Comparison of ENCODE assay signal across 11 cellular contexts in genomic region chr2:23411752-23412431, GRCh38. TPM values are rescaled to one million over a fixed set of nuclear protein-coding genes. Genes with fewer than 3 reads are reported as not detected.
A peak's percentile ranks its signal among the peaks of the same experiment; 100 is the strongest.
DNase-seq lines count a peak whose midpoint lies in the region; ATAC-seq, FAIRE-seq and TF ChIP-seq lines count a peak whose summit lies in the region.
"Had no signal": no experiment of that assay in that cellular context is flagged by ENCODE, and none has a peak within 500 bp of the region (broad histone marks: within the 10 kb centered on the region; RNA-seq: fewer than 3 reads in every experiment).

No MANE protein-coding gene starts in this region.

- TF ChIP-seq CTCF in omental fat pad (IDR thresholded peaks at IDR 0.05), result no peak

- no peaks in the 10 kb centered on the region for H3K9me3 Mint-ChIP-seq in activated naive CD4-positive, alpha-beta T cell treated with anti-CD3 and anti-CD28 coated beads, Interleukin-2, amount 50 U/mL, for 72 hours
- H3K9me3 Mint-ChIP-seq in immature natural killer cell, result peaks cover 0 to 2% (median 0%) of the 10 kb centered on the region in 6 donors
- H3K9me3 Mint-ChIP-seq: activated CD4-positive, alpha-beta memory T cell treated with anti-CD3 and anti-CD28 coated beads, Interleukin-2, amount 10 ng/mL, durations not matched to agents 7 days and 5 days; activated naive CD4-positive, alpha-beta T cell treated with anti-CD3 and anti-CD28 coated beads for 36 hours; CD14-positive monocyte had no signal

- ATAC-seq in esophagus mucosa, result peak; percentile 62
- peak; percentile 27 for ATAC-seq in omental fat pad (ENCODE audit: low FRiP score)
- no peak for ATAC-seq in GM18870 (IDR thresholded peaks at IDR 0.05; ENCODE audit: unreplicated experiment)
- ATAC-seq in activated naive CD4-positive, alpha-beta T cell treated with anti-CD3 and anti-CD28 coated beads, Interleukin-2, amount 50 U/mL, for 72 hours, result no peak

- peak; percentile 85 for DNase-seq in AG20443 (ENCODE audit: low spot score)
- peak; percentile 7 for DNase-seq in RCC 7860 (ENCODE audit: low spot score)
- no peak for DNase-seq in omental fat pad (ENCODE audit: low spot score)
- no peak for DNase-seq in GM19240 (ENCODE audit: insufficient read length, low spot score)
- DNase-seq in activated naive CD4-positive, alpha-beta T cell treated with anti-CD3 and anti-CD28 coated beads, Interleukin-2, amount 50 U/mL, for 72 hours (ENCODE audit: low spot score in 2 of 2), result no peak
- no peak for DNase-seq in immature natural killer cell
- DNase-seq: activated CD4-positive, alpha-beta memory T cell treated with anti-CD3 and anti-CD28 coated beads, Interleukin-2, amount 10 ng/mL, durations not matched to agents 7 days and 5 days; activated naive CD4-positive, alpha-beta T cell treated with anti-CD3 and anti-CD28 coated beads for 36 hours had no signal

- H3K4me1 Mint-ChIP-seq in immature natural killer cell, result no peaks in the 10 kb centered on the region
- H3K4me1 Mint-ChIP-seq: activated CD4-positive, alpha-beta memory T cell treated with anti-CD3 and anti-CD28 coated beads, Interleukin-2, amount 10 ng/mL, durations not matched to agents 7 days and 5 days; CD14-positive monocyte had no signal

- H3K27me3 Mint-ChIP-seq in immature natural killer cell (ENCODE audit: low read depth in 3 of 3), result peaks cover 2 to 6% (median 4%) of the 10 kb centered on the region in 3 donors

- no peaks in the 10 kb centered on the region for H3K36me3 Mint-ChIP-seq in activated naive CD4-positive, alpha-beta T cell treated with anti-CD3 and anti-CD28 coated beads, Interleukin-2, amount 50 U/mL, for 72 hours
- H3K36me3 Mint-ChIP-seq in immature natural killer cell, result no peaks in the 10 kb centered on the region
- H3K36me3 Mint-ChIP-seq: CD14-positive monocyte had no signal

- no peak overlapping the region for H3K27ac Mint-ChIP-seq in activated naive CD4-positive, alpha-beta T cell treated with anti-CD3 and anti-CD28 coated beads, Interleukin-2, amount 50 U/mL, for 72 hours
- no peak overlapping the region for H3K27ac Mint-ChIP-seq in immature natural killer cell
- H3K27ac Mint-ChIP-seq: activated CD4-positive, alpha-beta memory T cell treated with anti-CD3 and anti-CD28 coated beads, Interleukin-2, amount 10 ng/mL, durations not matched to agents 7 days and 5 days; activated naive CD4-positive, alpha-beta T cell treated with anti-CD3 and anti-CD28 coated beads for 36 hours; CD14-positive monocyte had no signal

- FAIRE-seq in RCC 7860 (lab: Jason Lieb, UNC), result no peak

- no peak overlapping the region for H3K4me3 Mint-ChIP-seq in immature natural killer cell
- H3K4me3 Mint-ChIP-seq: activated CD4-positive, alpha-beta memory T cell treated with anti-CD3 and anti-CD28 coated beads, Interleukin-2, amount 10 ng/mL, durations not matched to agents 7 days and 5 days; activated naive CD4-positive, alpha-beta T cell treated with anti-CD3 and anti-CD28 coated beads for 36 hours; CD14-positive monocyte had no signal

RNA-seq across cellular contexts. Expression of gene KLHL29, which starts 26.9 kb away (rescaled TPM):
- 3.6 TPM for total RNA-seq in esophagus mucosa
- total RNA-seq in omental fat pad, result 10 to 100 TPM in 2 of 4 donors, 1 to 10 TPM in 2; 4.0 to 19.5 (median 12.7) TPM
- 1 to 10 TPM; 1.2 to 4.7 TPM for total RNA-seq in activated naive CD4-positive, alpha-beta T cell treated with anti-CD3 and anti-CD28 coated beads, Interleukin-2, amount 50 U/mL, for 72 hours
- polyA plus RNA-seq in immature natural killer cell, result under 1 TPM in 2 of 3 donors, not detected in 1; 0.02 to 0.41 TPM
- polyA plus RNA-seq: CD14-positive monocyte had no signal

Comparison
In these comparisons a context has a peak if more than half of its experiments do, and no peak if none do; other contexts are left out.
1. DNase-seq: peak in AG20443 (single experiment) and RCC 7860 (single experiment); none in omental fat pad (single experiment), GM19240 (single experiment), activated naive CD4-positive, alpha-beta T cell treated with anti-CD3 and anti-CD28 coated beads, Interleukin-2, amount 50 U/mL, for 72 hours (0 of 2) and immature natural killer cell (0 of 3).
2. ATAC-seq: peak in esophagus mucosa (single experiment) and omental fat pad (single experiment); none in GM18870 (single experiment) and activated naive CD4-positive, alpha-beta T cell treated with anti-CD3 and anti-CD28 coated beads, Interleukin-2, amount 50 U/mL, for 72 hours (0 of 2).